12 cellular contexts compared by ENCODE assay signal in the genomic region with DNA sequence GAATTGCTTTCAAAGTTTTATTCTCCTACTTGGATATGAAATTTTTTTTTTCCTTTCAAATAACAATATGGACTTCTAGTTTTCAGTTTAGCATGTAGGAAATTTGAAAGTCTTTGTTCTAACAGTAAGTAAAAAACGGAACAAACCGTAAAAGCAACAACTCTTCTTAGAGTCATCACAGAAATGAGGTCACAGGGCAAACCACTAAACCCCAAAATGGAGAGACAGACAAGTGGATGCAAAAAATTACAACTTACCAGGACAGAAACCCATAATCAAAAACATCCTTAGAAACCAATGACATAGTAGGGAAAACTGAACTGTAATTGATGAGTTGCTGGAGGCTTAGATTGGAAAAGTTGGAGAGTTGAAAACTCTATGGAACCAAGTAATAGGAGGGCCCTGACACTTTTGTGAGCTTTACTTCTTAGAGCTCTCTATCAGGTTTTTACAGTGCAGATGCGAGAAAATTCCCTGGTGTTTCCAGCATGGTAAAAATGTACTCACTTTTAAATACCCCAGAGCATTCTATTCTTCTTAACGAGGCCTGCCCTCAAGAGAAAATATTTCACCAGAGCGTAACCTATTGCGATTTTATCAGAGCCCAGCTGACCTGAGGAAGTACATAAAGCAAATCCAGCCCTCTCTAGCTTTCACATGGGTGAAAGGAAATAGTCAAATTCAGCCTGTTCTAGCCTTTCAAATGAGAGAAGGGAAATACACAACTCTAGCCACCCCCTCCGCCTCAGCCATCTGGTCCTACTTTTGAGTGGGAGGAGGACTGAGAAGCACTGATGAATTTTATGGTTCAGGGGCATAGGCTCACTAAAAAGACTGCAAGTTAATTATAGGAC. TPM values are rescaled to one million over a fixed set of nuclear protein-coding genes. Genes with fewer than 3 reads are reported as not detected.
DNase-seq lines count a peak whose midpoint lies in the region; ATAC-seq and TF ChIP-seq lines count a peak whose summit lies in the region.
"Had no signal": no experiment of that assay in that cellular context is flagged by ENCODE, and none has a peak within 500 bp of the region (broad histone marks: within the 10 kb centered on the region; RNA-seq: fewer than 3 reads in every experiment).

No MANE protein-coding gene starts in this region.

- no peaks in the 10 kb centered on the region for H3F3A ChIP-seq in GM23338 (replicated peaks; ENCODE audit: low read depth)

- in situ Hi-C loops in GM13976 (cut with MboI; ENCODE audit: low sequenced_read_pairs, unreplicated experiment) = no loop called here

- DNase-seq in GM13976 (ENCODE audit: low spot score) (peak; percentile 12), GM23338 (ENCODE audit: low spot score) (peak; percentile 10), NCI-H524 (lab: John Stamatoyannopoulos, UW) (peak; percentile 1 to 68), left kidney (ENCODE audit: low read depth, low spot score) (peak; percentile 82), NCI-H2171 treated with DMSO at 0.1 percent for 48 hours (lab: John Stamatoyannopoulos, UW) (no peak), SW480 (ENCODE audit: low spot score) (no peak), EL (no peak), HUDEP-2 (lab: John Stamatoyannopoulos, UW; ENCODE audit: unreplicated experiment in 76 of 76) (no peak)
- DNase-seq: DMS79, NCI-H1092 treated with DMSO at 0.1 percent for 48 hours, psoas muscle had no signal

- H3K9me3 Mint-ChIP-seq in GM23338 = no peaks in the 10 kb centered on the region; the same call in 2 of the 3 replicates

- H3K79me2 ChIP-seq in GM23338 (replicated peaks; ENCODE audit: insufficient read depth) = no peaks in the 10 kb centered on the region

- no peaks in the 10 kb centered on the region for H4K20me1 ChIP-seq in GM23338 (replicated peaks; ENCODE audit: insufficient read depth)

- no peaks in the 10 kb centered on the region for H3K27me3 ChIP-seq in GM23338 (ENCODE audit: insufficient read depth)

- no peak overlapping the region for H3K4me2 ChIP-seq in GM23338

- ATAC-seq in GM23338 = no peak
- ATAC-seq: HCT116, psoas muscle had no signal

- peaks cover 20% of the 10 kb centered on the region for H3K4me1 ChIP-seq in GM23338 (ENCODE audit: insufficient read depth)
- H3K4me1 ChIP-seq: psoas muscle had no signal

- H3K36me3 Mint-ChIP-seq in GM23338 (ENCODE audit: low read depth) = no peaks in the 10 kb centered on the region

- H2AFZ ChIP-seq in GM23338 = peak overlapping the region; percentile 93

- no peaks in the 10 kb centered on the region for H3K9me2 ChIP-seq in GM23338 (ENCODE audit: insufficient read depth)

- H3K27me3 Mint-ChIP-seq in GM23338 (ENCODE audit: insufficient read depth, low read depth, poor library complexity) = no peaks in the 10 kb centered on the region

- H3K27ac ChIP-seq in GM23338 (ENCODE audit: low read depth) = no peak overlapping the region
- H3K27ac ChIP-seq: psoas muscle had no signal

- H3K4me1 Mint-ChIP-seq in GM23338 = peaks cover 32% of the 10 kb centered on the region

- H3K4me3 ChIP-seq in GM23338 = no peak overlapping the region
- H3K4me3 ChIP-seq: psoas muscle had no signal

- no peak overlapping the region for H3K27ac Mint-ChIP-seq in GM23338

- no peaks in the 10 kb centered on the region for H3K36me3 ChIP-seq in GM23338 (ENCODE audit: insufficient read depth)

- TF ChIP-seq CTCF in GM13976 (IDR thresholded peaks at IDR 0.05; ENCODE audit: borderline replicate concordance, control extremely low read depth, extremely low read depth, insufficient read depth, missing control alignments) (no peak), GM23338 (conservative IDR thresholded peaks at IDR 0.05; ENCODE audit: low read depth in 2 of 2) (no peak)

- H3K4me3 Mint-ChIP-seq in GM23338 = no peak overlapping the region

TF ChIP-seq in GM23338, 12 proteins besides CTCF, POLR2A, EP300 and RAD21 (continues in another document):
- TF ChIP-seq REST (IDR thresholded peaks at IDR 0.05; ENCODE audit: unreplicated experiment) = no peak
- no peak for TF ChIP-seq NANOG (IDR thresholded peaks at IDR 0.05; ENCODE audit: borderline replicate concordance)
- no peak for TF ChIP-seq STAT1 (IDR thresholded peaks at IDR 0.05; ENCODE audit: unreplicated experiment)
- no peak for TF ChIP-seq ZNF331 (CRISPR knock-in tag; IDR thresholded peaks at IDR 0.05; ENCODE audit: low read depth)
- TF ChIP-seq, protein P1, sequence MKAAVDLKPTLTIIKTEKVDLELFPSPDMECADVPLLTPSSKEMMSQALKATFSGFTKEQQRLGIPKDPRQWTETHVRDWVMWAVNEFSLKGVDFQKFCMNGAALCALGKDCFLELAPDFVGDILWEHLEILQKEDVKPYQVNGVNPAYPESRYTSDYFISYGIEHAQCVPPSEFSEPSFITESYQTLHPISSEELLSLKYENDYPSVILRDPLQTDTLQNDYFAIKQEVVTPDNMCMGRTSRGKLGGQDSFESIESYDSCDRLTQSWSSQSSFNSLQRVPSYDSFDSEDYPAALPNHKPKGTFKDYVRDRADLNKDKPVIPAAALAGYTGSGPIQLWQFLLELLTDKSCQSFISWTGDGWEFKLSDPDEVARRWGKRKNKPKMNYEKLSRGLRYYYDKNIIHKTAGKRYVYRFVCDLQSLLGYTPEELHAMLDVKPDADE (IDR thresholded peaks at IDR 0.05) = no peak
- no peak for TF ChIP-seq POLR2AphosphoS5 (IDR thresholded peaks at IDR 0.05; ENCODE audit: low read depth)
- TF ChIP-seq JUNB (IDR thresholded peaks at IDR 0.05; ENCODE audit: unreplicated experiment) = no peak
- no peak for TF ChIP-seq EZH2 (IDR thresholded peaks at IDR 0.05; ENCODE audit: low read depth, unreplicated experiment)

RNA-seq across cellular contexts. Expression of gene CASP12, which starts 39.2 kb away (rescaled TPM):
- total RNA-seq in GM23338 (2014; rRNA removed; shearing (Covaris generic)) = not detected in 2 replicates
- polyA plus RNA-seq in GM23338 (2016; fragmentation: Nextera tagmentation; extraction: Ambion mirVana) = not detected in 2 replicates
- total RNA-seq: psoas muscle had no signal

Comparison
In these comparisons a context has a peak if more than half of its experiments do, and no peak if none do; other contexts are left out.
1. DNase-seq: peak in GM13976 (single experiment), GM23338 (single experiment), NCI-H524 (2 of 2) and left kidney (single experiment); none in NCI-H2171 treated with DMSO at 0.1 percent for 48 hours (single experiment), SW480 (single experiment), EL (single experiment) and HUDEP-2 (0 of 76).